In the genomic region with DNA sequence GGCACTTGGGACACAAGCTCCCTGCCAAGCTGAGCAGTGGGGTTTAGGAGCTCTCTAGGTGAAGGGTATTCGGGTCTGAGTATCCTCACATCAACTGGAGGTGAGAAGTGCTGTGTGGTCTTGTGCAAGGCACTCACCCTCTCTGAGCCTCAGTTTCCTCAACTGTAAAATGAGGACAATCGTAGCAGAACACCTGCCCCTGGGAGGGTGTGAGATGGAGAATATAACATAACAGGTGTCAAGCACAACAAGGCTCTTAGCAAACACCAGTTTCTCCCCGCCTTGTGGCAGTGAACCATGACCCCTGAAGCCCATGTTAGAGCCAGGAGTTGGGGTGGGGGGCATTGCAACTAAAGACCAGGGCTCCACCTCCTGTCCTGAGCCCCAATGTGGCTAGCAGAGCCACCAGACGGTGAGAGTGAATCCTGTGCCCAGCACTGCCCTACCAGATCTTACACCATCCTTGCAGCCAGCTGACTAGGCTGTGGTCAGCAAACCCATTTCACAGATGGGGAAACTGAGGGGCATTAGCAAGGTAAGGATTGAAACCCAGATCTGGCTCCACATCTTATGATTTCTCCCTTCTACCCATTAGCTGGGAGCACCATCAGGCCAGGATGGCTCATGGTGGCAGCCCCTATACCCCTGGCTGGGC, we compare ENCODE assay signal across 11 cellular contexts. TPM values are rescaled to one million over a fixed set of nuclear protein-coding genes. Genes with fewer than 3 reads are reported as not detected.
DNase-seq lines count a peak whose midpoint lies in the region; ATAC-seq and TF ChIP-seq lines count a peak whose summit lies in the region.
"Had no signal": no experiment of that assay in that cellular context is flagged by ENCODE, and none has a peak within 500 bp of the region (broad histone marks: within the 10 kb centered on the region; RNA-seq: fewer than 3 reads in every experiment).

No MANE protein-coding gene starts in this region.

- peaks cover 22% of the 10 kb centered on the region for H3K79me2 ChIP-seq in osteoblast (ENCODE audit: insufficient read depth, low read length)

- H3K36me3 ChIP-seq in osteoblast (ENCODE audit: insufficient read depth, low read length) = no peaks in the 10 kb centered on the region
- H3K36me3 ChIP-seq: Peyer's patch had no signal

- no peaks in the 10 kb centered on the region for H3K9me3 ChIP-seq in right cardiac atrium (ENCODE audit: control insufficient read depth, low read length)
- H3K9me3 ChIP-seq in osteoblast (ENCODE audit: low read depth, low read length) = no peaks in the 10 kb centered on the region
- H3K9me3 ChIP-seq: Peyer's patch had no signal

- H3K4me1 ChIP-seq in right cardiac atrium (ENCODE audit: control insufficient read depth, insufficient read depth, low read length) = peaks cover 11% of the 10 kb centered on the region
- H3K4me1 ChIP-seq in osteoblast (ENCODE audit: insufficient read depth, low read length) = peaks cover 47% of the 10 kb centered on the region

- H4K20me1 ChIP-seq in osteoblast (ENCODE audit: insufficient read depth, low read length) = peaks cover 10% of the 10 kb centered on the region

- H3K4me3 ChIP-seq in right cardiac atrium (ENCODE audit: low read length) = no peak overlapping the region
- no peak overlapping the region for H3K4me3 ChIP-seq in osteoblast (ENCODE audit: insufficient read depth, low read length)
- H3K4me3 ChIP-seq: Peyer's patch had no signal

- peaks cover 25 to 36% of the 10 kb centered on the region in 2 donors for H3K4me1 Mint-ChIP-seq in effector memory CD8-positive, alpha-beta T cell (ENCODE audit: low read depth in 2 of 2)

- no peaks in the 10 kb centered on the region for H3K9me3 Mint-ChIP-seq in effector memory CD8-positive, alpha-beta T cell
- H3K9me3 Mint-ChIP-seq: activated CD4-positive, alpha-beta memory T cell treated with anti-CD3 and anti-CD28 coated beads, Interleukin-2, amount 10 ng/mL, durations not matched to agents 7 days and 5 days had no signal

- no peaks in the 10 kb centered on the region for H3K27me3 ChIP-seq in right cardiac atrium (ENCODE audit: control insufficient read depth, insufficient read depth)
- H3K27me3 ChIP-seq in osteoblast (ENCODE audit: insufficient read depth, low read length) = no peaks in the 10 kb centered on the region

- H3K27ac ChIP-seq in right cardiac atrium (ENCODE audit: low read length) (peak overlapping the region; percentile 99), osteoblast (ENCODE audit: low read depth, low read length) (peak overlapping the region; percentile 21)

- intact Hi-C loops in right cardiac atrium (cut with DNase I) (loop anchor here in 2 of 4 donors (5.0 to 10.0 kb wide), 2 partner anchors 114 to 117 kb away; no protein-coding TSS in a partner anchor), left cardiac atrium (cut with DNase I) (loop anchor here in 1 of 2 donors (2.0 kb wide), 1 partner anchor 118 kb away; no protein-coding TSS in a partner anchor)

- peak overlapping the region in 1 of 2 donors; percentile 33 for H3K27ac Mint-ChIP-seq in effector memory CD8-positive, alpha-beta T cell
- H3K27ac Mint-ChIP-seq: activated CD4-positive, alpha-beta memory T cell treated with anti-CD3 and anti-CD28 coated beads, Interleukin-2, amount 10 ng/mL, durations not matched to agents 7 days and 5 days had no signal

- H3K4me3 Mint-ChIP-seq in effector memory CD8-positive, alpha-beta T cell = peak overlapping the region; percentile 32 to 95

- no peak overlapping the region for H2AFZ ChIP-seq in osteoblast (ENCODE audit: low read length)

- H3K4me2 ChIP-seq in osteoblast (ENCODE audit: insufficient read depth, low read length) = no peak overlapping the region

- no peak for TF ChIP-seq CTCF in osteoblast (IDR thresholded peaks at IDR 0.05; ENCODE audit: extremely low read depth, low read depth, low read length)
- no peak for TF ChIP-seq CTCF in GM10266 (IDR thresholded peaks at IDR 0.05; ENCODE audit: control insufficient read depth, insufficient read depth, low read depth, missing control alignments)

- peaks cover 11% of the 10 kb centered on the region for H3K36me3 Mint-ChIP-seq in effector memory CD8-positive, alpha-beta T cell (ENCODE audit: insufficient read depth)

- 83% methylated on average over 4 of the region's 4 CpGs for WGBS in right cardiac atrium

- DNase-seq in right cardiac atrium (peak in 2 of 3 donors; percentile 25 to 38), left cardiac atrium (no peak), osteoblast (ENCODE audit: insufficient read length, low spot score, missing footprints) (no peak), DMS53 treated with DMSO at 0.1 percent for 48 hours (lab: John Stamatoyannopoulos, UW; ENCODE audit: unreplicated experiment) (no peak), GM10266 (ENCODE audit: extremely low spot score) (no peak)
- DNase-seq in effector memory CD8-positive, alpha-beta T cell = no peak
- DNase-seq: activated CD4-positive, alpha-beta memory T cell treated with anti-CD3 and anti-CD28 coated beads, Interleukin-2, amount 10 ng/mL, durations not matched to agents 7 days and 5 days; activated gamma-delta T cell treated with Interleukin-2 at 50 U/mL for 16 hours; Peyer's patch had no signal

- H3K27me3 Mint-ChIP-seq in effector memory CD8-positive, alpha-beta T cell = no peaks in the 10 kb centered on the region

- ATAC-seq in right cardiac atrium (no peak), left cardiac atrium (no peak), HG03565 (IDR thresholded peaks at IDR 0.05; ENCODE audit: unreplicated experiment) (no peak), HG02870 (IDR thresholded peaks at IDR 0.05; ENCODE audit: unreplicated experiment) (no peak)
- no peak for ATAC-seq in effector memory CD8-positive, alpha-beta T cell (replicated peaks)

RNA-seq across cellular contexts. Expression of gene PLXND1, which starts 2.6 kb away (rescaled TPM):
- total RNA-seq in right cardiac atrium (100 to 1,000 TPM in 1 of 4 donors, 10 to 100 TPM in 3; 75.4 to 102 (median 84.1) TPM), left cardiac atrium (100 to 1,000 TPM; 106 to 112 TPM), osteoblast (126 and 134 TPM in 2 replicates)
- polyA plus RNA-seq in right cardiac atrium = 89.4 TPM

Comparison
In these comparisons a context has a peak if more than half of its experiments do, and no peak if none do; other contexts are left out.
1. DNase-seq: peak in right cardiac atrium (2 of 3); none in left cardiac atrium (single experiment), effector memory CD8-positive, alpha-beta T cell (0 of 3), osteoblast (single experiment), DMS53 treated with DMSO at 0.1 percent for 48 hours (single experiment) and GM10266 (single experiment).